20 cellular contexts compared by ENCODE assay signal in genomic region chr19:10109528-10109927, GRCh38. TPM values are rescaled to one million over a fixed set of nuclear protein-coding genes. Genes with fewer than 3 reads are reported as not detected.
A peak's percentile ranks its signal among the peaks of the same experiment; 100 is the strongest.
DNase-seq lines count a peak whose midpoint lies in the region; ATAC-seq, FAIRE-seq and TF ChIP-seq lines count a peak whose summit lies in the region.
"Had no signal": no experiment of that assay in that cellular context is flagged by ENCODE, and none has a peak within 500 bp of the region (broad histone marks: within the 10 kb centered on the region; RNA-seq: fewer than 3 reads in every experiment).

No MANE protein-coding gene starts in this region.

- no peak overlapping the region for H3K4me3 ChIP-seq in NT2/D1 (ENCODE audit: insufficient read length, low read depth)
- H3K4me3 ChIP-seq in astrocyte (ENCODE audit: insufficient read depth, low read depth, low read length): no peak overlapping the region
- no peak overlapping the region for H3K4me3 ChIP-seq in osteoblast (ENCODE audit: insufficient read depth, low read length)
- H3K4me3 ChIP-seq in ovary: no peak overlapping the region
- H3K4me3 ChIP-seq: cardiac muscle cell, SJSA1 had no signal

- H3K27me3 Mint-ChIP-seq in activated naive CD4-positive, alpha-beta T cell treated with anti-CD3 and anti-CD28 coated beads, Interleukin-2, amount 10 ng/mL, durations not matched to agents 7 days and 5 days: no peaks in the 10 kb centered on the region
- H3K27me3 Mint-ChIP-seq in astrocyte (ENCODE audit: low read depth, unreplicated experiment): no peaks in the 10 kb centered on the region

- peak overlapping the region; percentile 45 for H3K27ac Mint-ChIP-seq in activated naive CD4-positive, alpha-beta T cell treated with anti-CD3 and anti-CD28 coated beads, Interleukin-2, amount 10 ng/mL, durations not matched to agents 7 days and 5 days
- H3K27ac Mint-ChIP-seq in astrocyte (ENCODE audit: unreplicated experiment): peak overlapping the region; percentile 62

- no peak for TF ChIP-seq EP300 in ovary (IDR thresholded peaks at IDR 0.05)

- no peak for TF ChIP-seq CTCF in astrocyte (IDR thresholded peaks at IDR 0.05; ENCODE audit: insufficient read depth, low read depth, low read length)
- no peak for TF ChIP-seq CTCF in osteoblast (IDR thresholded peaks at IDR 0.05; ENCODE audit: extremely low read depth, low read depth, low read length)
- no peak for TF ChIP-seq CTCF in ovary (IDR thresholded peaks at IDR 0.05)

- no peak for DNase-seq in activated naive CD4-positive, alpha-beta T cell treated with anti-CD3 and anti-CD28 coated beads, Interleukin-2, amount 10 ng/mL, durations not matched to agents 7 days and 5 days
- no peak for DNase-seq in activated naive CD4-positive, alpha-beta T cell treated with anti-CD3 and anti-CD28 coated beads, Interleukin-2, amount 50 U/mL, for 16 hours
- no peak for DNase-seq in NT2/D1 (ENCODE audit: low read depth, low spot score)
- DNase-seq in astrocyte (ENCODE audit: low read depth): no peak
- DNase-seq in osteoblast (ENCODE audit: insufficient read length, low spot score, missing footprints): peak; percentile 54
- no peak for DNase-seq in ovary
- no peak for DNase-seq in Right ventricle myocardium superior
- DNase-seq: ACHN; activated CD4-positive, alpha-beta T cell treated with anti-CD3 and anti-CD28 coated beads, Interleukin-2, amount 50 U/mL, for 1 hour; amniotic stem cell; glutamatergic neuron; NCI-H1417; NCI-H2107; NCI-H510A had no signal

- H3K4me2 ChIP-seq in astrocyte (ENCODE audit: low read length) (no peak overlapping the region), osteoblast (ENCODE audit: insufficient read depth, low read length) (no peak overlapping the region)

- H3K4me3 Mint-ChIP-seq in activated naive CD4-positive, alpha-beta T cell treated with anti-CD3 and anti-CD28 coated beads, Interleukin-2, amount 10 ng/mL, durations not matched to agents 7 days and 5 days: peak overlapping the region; percentile 26
- H3K4me3 Mint-ChIP-seq in astrocyte (ENCODE audit: unreplicated experiment): no peak overlapping the region
- H3K4me3 Mint-ChIP-seq: CD14-positive monocyte had no signal

- H3K36me3 Mint-ChIP-seq in activated naive CD4-positive, alpha-beta T cell treated with anti-CD3 and anti-CD28 coated beads, Interleukin-2, amount 10 ng/mL, durations not matched to agents 7 days and 5 days: peaks cover 47% of the 10 kb centered on the region
- peaks cover 11% of the 10 kb centered on the region for H3K36me3 Mint-ChIP-seq in astrocyte (ENCODE audit: low read depth, unreplicated experiment)

- no peaks in the 10 kb centered on the region for H3K27me3 ChIP-seq in NT2/D1 (ENCODE audit: insufficient read depth, insufficient read length)
- no peaks in the 10 kb centered on the region for H3K27me3 ChIP-seq in astrocyte (ENCODE audit: insufficient read depth, low read length)
- H3K27me3 ChIP-seq in osteoblast (ENCODE audit: insufficient read depth, low read length): no peaks in the 10 kb centered on the region
- H3K27me3 ChIP-seq in ovary: no peaks in the 10 kb centered on the region
- H3K27me3 ChIP-seq: cardiac muscle cell, SJSA1 had no signal

- H2AFZ ChIP-seq in astrocyte (ENCODE audit: low read depth, low read length) (no peak overlapping the region), osteoblast (ENCODE audit: low read length) (no peak overlapping the region)

- H3K27ac ChIP-seq in astrocyte (ENCODE audit: low read depth, low read length): no peak overlapping the region
- no peak overlapping the region for H3K27ac ChIP-seq in osteoblast (ENCODE audit: low read depth, low read length)
- no peak overlapping the region for H3K27ac ChIP-seq in ovary
- H3K27ac ChIP-seq: cardiac muscle cell, SJSA1 had no signal

- H3K79me2 ChIP-seq in astrocyte (ENCODE audit: insufficient read depth, low read length) (peaks cover 43% of the 10 kb centered on the region), osteoblast (ENCODE audit: insufficient read depth, low read length) (peaks cover 29% of the 10 kb centered on the region)

- intact Hi-C loops in ovary (cut with DNase I): loop anchor here in 1 of 4 donors (10.0 kb wide), 1 partner anchor 135 kb away; no protein-coding TSS in a partner anchor
- intact Hi-C loops in Right ventricle myocardium superior (cut with DNase I): no loop called here

- peak overlapping the region; percentile 59 for H3K9ac ChIP-seq in NT2/D1 (ENCODE audit: insufficient read length, low read depth)
- H3K9ac ChIP-seq in astrocyte (ENCODE audit: low read length): no peak overlapping the region

- FAIRE-seq in astrocyte (lab: Jason Lieb, UNC): no peak
- FAIRE-seq: endothelial cell of umbilical vein had no signal

- peaks cover 70% of the 10 kb centered on the region for H3K36me3 ChIP-seq in NT2/D1 (ENCODE audit: insufficient read depth, insufficient read length, low read length)
- H3K36me3 ChIP-seq in astrocyte (ENCODE audit: insufficient read depth, low read length): peaks cover 13% of the 10 kb centered on the region
- peaks cover 43% of the 10 kb centered on the region for H3K36me3 ChIP-seq in osteoblast (ENCODE audit: insufficient read depth, low read length)
- H3K36me3 ChIP-seq in ovary: no peaks in the 10 kb centered on the region

- 85 to 89% (median 88%) methylated on average over 14 of the region's 14 CpGs for WGBS in ovary, 3 donors

- H3K9me3 Mint-ChIP-seq in activated naive CD4-positive, alpha-beta T cell treated with anti-CD3 and anti-CD28 coated beads, Interleukin-2, amount 10 ng/mL, durations not matched to agents 7 days and 5 days: no peaks in the 10 kb centered on the region
- H3K9me3 Mint-ChIP-seq in astrocyte (ENCODE audit: unreplicated experiment): no peaks in the 10 kb centered on the region
- H3K9me3 Mint-ChIP-seq: CD14-positive monocyte had no signal

- H3K9me3 ChIP-seq in NT2/D1 (ENCODE audit: insufficient read depth, low read length) (no peaks in the 10 kb centered on the region), astrocyte (ENCODE audit: insufficient read depth, low read depth, low read length) (no peaks in the 10 kb centered on the region), osteoblast (ENCODE audit: low read depth, low read length) (no peaks in the 10 kb centered on the region), ovary (no peaks in the 10 kb centered on the region)
- H3K9me3 ChIP-seq: SJSA1 had no signal

- ATAC-seq in Right ventricle myocardium superior (ENCODE audit: poor library complexity) (no peak), HG02588 (IDR thresholded peaks at IDR 0.05; ENCODE audit: unreplicated experiment) (no peak)

- CTCF ChIA-PET in activated naive CD4-positive, alpha-beta T cell treated with anti-CD3 and anti-CD28 coated beads, Interleukin-2, amount 10 ng/mL, durations not matched to agents 7 days and 5 days (lab: Charles Lee): interaction anchor here (2.6 kb wide), 1 partner anchor 11 kb away, joined by 12 read pairs; no protein-coding TSS in a partner anchor

- peaks cover 76% of the 10 kb centered on the region for H3K4me1 Mint-ChIP-seq in activated naive CD4-positive, alpha-beta T cell treated with anti-CD3 and anti-CD28 coated beads, Interleukin-2, amount 10 ng/mL, durations not matched to agents 7 days and 5 days
- H3K4me1 Mint-ChIP-seq in astrocyte (ENCODE audit: low read depth, unreplicated experiment): peaks cover 13% of the 10 kb centered on the region

- H4K20me1 ChIP-seq in astrocyte (ENCODE audit: insufficient read depth, low read length) (peaks cover 56% of the 10 kb centered on the region), osteoblast (ENCODE audit: insufficient read depth, low read length) (peaks cover 6% of the 10 kb centered on the region)

- TF ChIP-seq POLR2A in ovary (IDR thresholded peaks at IDR 0.05): no peak

- H3K4me1 ChIP-seq in NT2/D1 (ENCODE audit: insufficient read depth, insufficient read length) (peaks cover 26% of the 10 kb centered on the region), astrocyte (ENCODE audit: insufficient read depth, low read length) (peaks cover 12% of the 10 kb centered on the region), osteoblast (ENCODE audit: insufficient read depth, low read length) (peaks cover 10% of the 10 kb centered on the region), ovary (ENCODE audit: insufficient read depth) (peaks cover 2% of the 10 kb centered on the region)

RNA-seq across cellular contexts. Expression of gene P2RY11, which starts 2.0 kb away (rescaled TPM):
- total RNA-seq in astrocyte: 19.3 and 22.8 TPM in 2 replicates
- total RNA-seq in osteoblast: 2.1 and 2.2 TPM in 2 replicates
- 10 to 100 TPM in 5 of 7 donors, 1 to 10 TPM in 2; 5.5 to 18.5 (median 14.4) TPM for total RNA-seq in ovary
- 1 to 10 TPM; 2.1 to 8.7 TPM for polyA plus RNA-seq in ovary
- total RNA-seq in Right ventricle myocardium superior: 4.9 TPM

RNA-seq across cellular contexts. Expression of gene PPAN, which starts 3.4 kb away (rescaled TPM):
- total RNA-seq in astrocyte (54.2 and 55.6 TPM in 2 replicates), osteoblast (19.2 and 20.9 TPM in 2 replicates), ovary (10 to 100 TPM; 21.0 to 58.3 (median 44.4) TPM), Right ventricle myocardium superior (20.0 TPM)
- 10 to 100 TPM in 1 of 2 donors, 1 to 10 TPM in 1; 6.2 to 33.3 TPM for polyA plus RNA-seq in ovary

RNA-seq across cellular contexts. Expression of gene ANGPTL6, which starts 7.0 kb away (rescaled TPM):
- total RNA-seq in astrocyte (0.24 TPM in 1 of 2 replicates, not detected in the other), osteoblast (not detected in 2 replicates), ovary (under 1 TPM in 6 of 7 donors, not detected in 1; 0.15 to 0.80 (median 0.38) TPM), Right ventricle myocardium superior (not detected)
- 1 to 10 TPM in 1 of 2 donors, under 1 TPM in 1; 0.10 to 1.4 TPM for polyA plus RNA-seq in ovary
- total RNA-seq: endothelial cell of umbilical vein, posterior vena cava had no signal
- polyA plus RNA-seq: CD14-positive monocyte had no signal

RNA-seq across cellular contexts. Expression of gene EIF3G, which starts 10.2 kb away (rescaled TPM):
- total RNA-seq in astrocyte: 207 and 215 TPM in 2 replicates
- total RNA-seq in osteoblast: 226 and 252 TPM in 2 replicates
- total RNA-seq in ovary: 100 to 1,000 TPM; 284 to 375 (median 298) TPM
- 100 to 1,000 TPM; 293 to 311 TPM for polyA plus RNA-seq in ovary
- total RNA-seq in Right ventricle myocardium superior: 153 TPM

RNA-seq across cellular contexts. Expression of gene SHFL, which starts 23.4 kb away (rescaled TPM):
- total RNA-seq in astrocyte: 73.5 and 86.8 TPM in 2 replicates
- 20.6 and 22.4 TPM in 2 replicates for total RNA-seq in osteoblast
- 10 to 100 TPM; 34.0 to 49.5 (median 40.2) TPM for total RNA-seq in ovary
- 10 to 100 TPM; 39.0 to 42.1 TPM for polyA plus RNA-seq in ovary
- 8.5 TPM for total RNA-seq in Right ventricle myocardium superior
